Comparison of ENCODE assay signal across 7 cellular contexts in genomic region chr5:142230949-142231348, GRCh38.
DNase-seq lines count a peak whose midpoint lies in the region; ATAC-seq, FAIRE-seq and TF ChIP-seq lines count a peak whose summit lies in the region.
"Not testable (repeated sequence)": the region's sequence is repeated elsewhere in the genome, so short reads cannot be mapped to it uniquely, and the experiment has no call there.

No MANE protein-coding gene starts in this region.

- peak; percentile 73 for ATAC-seq in PC-3

- H3K4me3 ChIP-seq in PC-3 (ENCODE audit: low read length); mammary epithelial cell (replicated peaks in 1 of 3; ENCODE audit: insufficient read depth in 1 of 3, low read depth in 2 of 3, low read length in 3 of 3); fibroblast of mammary gland (ENCODE audit: control insufficient read depth, low read depth, low read length); small intestine (ENCODE audit: low read depth in 1 of 2, low read length in 2 of 2): not testable (repeated sequence)

- not testable (repeated sequence) for H3K9ac ChIP-seq in PC-3 (ENCODE audit: low read length); mammary epithelial cell (ENCODE audit: insufficient read depth, low read length)

- in situ Hi-C loops in mammary epithelial cell (cut with MboI; ENCODE audit: low sequenced_read_pairs in 2 of 2) = not testable (repeated sequence)

- H3K9me3 ChIP-seq in PC-3 (ENCODE audit: low read length); mammary epithelial cell (replicated peaks; ENCODE audit: insufficient read depth, low read length); small intestine (ENCODE audit: control insufficient read depth, low read depth): not testable (repeated sequence)

- FAIRE-seq in small intestine (lab: Jason Lieb, UNC) = not testable (repeated sequence)

- H3K79me2 ChIP-seq in PC-3 (ENCODE audit: low read length); mammary epithelial cell (ENCODE audit: insufficient read depth, low read length): not testable (repeated sequence)

- POLR2A ChIA-PET in PC-3 (lab: Charles Lee; ENCODE audit: unreplicated experiment) = not testable (repeated sequence)

- H3K27me3 ChIP-seq in PC-3 (ENCODE audit: low read length); mammary epithelial cell (ENCODE audit: insufficient read depth, low read length); small intestine (ENCODE audit: control insufficient read depth in 2 of 2, insufficient read depth in 2 of 2, low read length in 2 of 2): not testable (repeated sequence)

- H3K4me1 ChIP-seq in PC-3 (ENCODE audit: insufficient read depth, low read length); small intestine (ENCODE audit: control insufficient read depth in 2 of 2, insufficient read depth in 1 of 2, low read depth in 1 of 2, low read length in 1 of 2): not testable (repeated sequence)
- H3K4me1 ChIP-seq in mammary epithelial cell (ENCODE audit: insufficient read depth, low read length) = peaks cover 12% of the 10 kb centered on the region

- intact Hi-C loops in PC-3 (cut with micrococcal nuclease); mammary epithelial cell (cut with micrococcal nuclease): not testable (repeated sequence)

- H2AFZ ChIP-seq in PC-3 (ENCODE audit: low read length); mammary epithelial cell (ENCODE audit: low read depth, low read length): not testable (repeated sequence)

- BruUV-seq in PC-3 (replicated peaks; lab: Mats Ljungman, UMichigan); mammary epithelial cell (replicated peaks; lab: Mats Ljungman, UMichigan): not testable (repeated sequence)

- H3K4me2 ChIP-seq in PC-3 (ENCODE audit: low read length); mammary epithelial cell (ENCODE audit: insufficient read depth, low read depth, low read length): not testable (repeated sequence)

- dilution Hi-C loops in mammary epithelial cell (cut with HindIII; ENCODE audit: low sequenced_read_pairs) = not testable (repeated sequence)

- CTCF ChIA-PET in PC-3 (lab: Charles Lee); mammary epithelial cell (lab: Charles Lee; ENCODE audit: low non-redundant PET): not testable (repeated sequence)

- 69% methylated on average over 4 of the region's 4 CpGs for WGBS in mammary epithelial cell (ENCODE audit: low coverage, missing lambda C conversion rate)
- WGBS in small intestine, 3 donors = 39 to 64% (median 60%) methylated on average over 4 of the region's 4 CpGs

- not testable (repeated sequence) for H3K9me2 ChIP-seq in PC-3 (replicated peaks; ENCODE audit: low read length)

- not testable (repeated sequence) for H3F3A ChIP-seq in PC-3 (ENCODE audit: low read length, unreplicated experiment)

- H4K20me1 ChIP-seq in PC-3 (ENCODE audit: low read length); mammary epithelial cell (ENCODE audit: insufficient read depth, low read length): not testable (repeated sequence)

- not testable (repeated sequence) for TF ChIP-seq CTCF in PC-3 (conservative IDR thresholded peaks at IDR 0.05; ENCODE audit: low read depth, low read length); mammary epithelial cell (conservative IDR thresholded peaks at IDR 0.05 in 1 of 2, IDR thresholded peaks at IDR 0.05 in 1 of 2; ENCODE audit: extremely low read depth in 1 of 2, insufficient read depth in 1 of 2, low read depth in 1 of 2, low read length in 2 of 2); fibroblast of mammary gland (conservative IDR thresholded peaks at IDR 0.05; ENCODE audit: control insufficient read depth, insufficient read depth, low read depth, low read length)

- not testable (repeated sequence) for H3K36me3 ChIP-seq in PC-3 (ENCODE audit: low read depth, low read length); mammary epithelial cell (ENCODE audit: insufficient read depth, low read length); small intestine (ENCODE audit: control insufficient read depth in 2 of 2, insufficient read depth in 2 of 2, low read length in 2 of 2)

- DNase-seq in ELR (ENCODE audit: low read depth) (peak; percentile 55), HT1080 (ENCODE audit: low read depth) (peak; percentile 13), PC-3 (peak; percentile 37), mammary epithelial cell (peak; percentile 23), fibroblast of mammary gland (ENCODE audit: low read depth) (peak; percentile 51), small intestine (peak; percentile 70)
- DNase-seq in activated effector memory CD4-positive, alpha-beta T cell treated with anti-CD3 and anti-CD28 coated beads, Interleukin-2, amount 50 U/mL, for 16 hours = peak; percentile 30

- H3K27ac ChIP-seq in PC-3 (ENCODE audit: low read length) = peak overlapping the region; percentile 51
- H3K27ac ChIP-seq in mammary epithelial cell (ENCODE audit: insufficient read depth, low read depth, low read length); small intestine (ENCODE audit: low read depth in 1 of 2, low read length in 1 of 2): not testable (repeated sequence)

Comparison
In these comparisons a context has a peak if more than half of its experiments do, and no peak if none do; other contexts are left out.
1. DNase-seq: peak in every context shown above with its lines; median percentile 70 in small intestine; 55 in ELR; 51 in fibroblast of mammary gland; 37 in PC-3; 30 in activated effector memory CD4-positive, alpha-beta T cell treated with anti-CD3 and anti-CD28 coated beads, Interleukin-2, amount 50 U/mL, for 16 hours; 23 in mammary epithelial cell; 13 in HT1080.